ENCODE assay signal across 11 cellular contexts in genomic region chr4:147362868-147363440, GRCh38.
DNase-seq lines count a peak whose midpoint lies in the region; ATAC-seq and TF ChIP-seq lines count a peak whose summit lies in the region.
"Had no signal": no experiment of that assay in that cellular context is flagged by ENCODE, and none has a peak within 500 bp of the region (broad histone marks: within the 10 kb centered on the region; RNA-seq: fewer than 3 reads in every experiment).

No MANE protein-coding gene starts in this region.

- H3K36me3 Mint-ChIP-seq in activated T-helper 1 cell treated with anti-CD3 and anti-CD28 coated beads, Interleukin-12 subunit alpha, Interleukin-12 subunit beta, Interleukin-2, Interleukin-4 antibody, amounts not matched to agents 30 ng/mL and 10 ng/mL and 1 ng/mL, durations not matched to agents 14 hours and 24 hours and 36 hours (ENCODE audit: low read depth) = no peaks in the 10 kb centered on the region
- H3K36me3 Mint-ChIP-seq in activated CD4-positive, alpha-beta memory T cell treated with anti-CD3 and anti-CD28 coated beads, Interleukin-2, amount 10 ng/mL, durations not matched to agents 7 days and 5 days (ENCODE audit: low read depth) = no peaks in the 10 kb centered on the region
- H3K36me3 Mint-ChIP-seq: naive B cell had no signal

- peaks cover 4% of the 10 kb centered on the region for H3K27me3 Mint-ChIP-seq in activated T-helper 1 cell treated with anti-CD3 and anti-CD28 coated beads, Interleukin-12 subunit alpha, Interleukin-12 subunit beta, Interleukin-2, Interleukin-4 antibody, amounts not matched to agents 30 ng/mL and 10 ng/mL and 1 ng/mL, durations not matched to agents 14 hours and 24 hours and 36 hours (ENCODE audit: insufficient read depth)
- no peaks in the 10 kb centered on the region for H3K27me3 Mint-ChIP-seq in activated CD4-positive, alpha-beta memory T cell treated with anti-CD3 and anti-CD28 coated beads, Interleukin-2, amount 10 ng/mL, durations not matched to agents 7 days and 5 days
- H3K27me3 Mint-ChIP-seq: naive B cell had no signal

- TF ChIP-seq POLR2A in erythroblast (IDR thresholded peaks at IDR 0.05; ENCODE audit: low read length) = no peak

- peaks cover 2 to 3% of the 10 kb centered on the region in 2 donors for H3K4me1 ChIP-seq in lung (ENCODE audit: control insufficient read depth in 2 of 2, insufficient read depth in 2 of 2, low read length in 2 of 2)

- H3K9me3 Mint-ChIP-seq in activated T-helper 1 cell treated with anti-CD3 and anti-CD28 coated beads, Interleukin-12 subunit alpha, Interleukin-12 subunit beta, Interleukin-2, Interleukin-4 antibody, amounts not matched to agents 30 ng/mL and 10 ng/mL and 1 ng/mL, durations not matched to agents 14 hours and 24 hours and 36 hours = no peaks in the 10 kb centered on the region
- no peaks in the 10 kb centered on the region for H3K9me3 Mint-ChIP-seq in activated CD4-positive, alpha-beta memory T cell treated with anti-CD3 and anti-CD28 coated beads, Interleukin-2, amount 10 ng/mL, durations not matched to agents 7 days and 5 days

- no peak overlapping the region for H3K4me3 ChIP-seq in lung

- no peaks in the 10 kb centered on the region for H3K27me3 ChIP-seq in lung (ENCODE audit: control insufficient read depth, insufficient read depth)

- POLR2A ChIA-PET in activated CD4-positive, alpha-beta memory T cell treated with anti-CD3 and anti-CD28 coated beads, Interleukin-2, amount 10 ng/mL, durations not matched to agents 7 days and 5 days (lab: Charles Lee) = no interaction called here

- H3K4me3 Mint-ChIP-seq in activated T-helper 1 cell treated with anti-CD3 and anti-CD28 coated beads, Interleukin-12 subunit alpha, Interleukin-12 subunit beta, Interleukin-2, Interleukin-4 antibody, amounts not matched to agents 30 ng/mL and 10 ng/mL and 1 ng/mL, durations not matched to agents 14 hours and 24 hours and 36 hours = no peak overlapping the region
- H3K4me3 Mint-ChIP-seq in activated CD4-positive, alpha-beta memory T cell treated with anti-CD3 and anti-CD28 coated beads, Interleukin-2, amount 10 ng/mL, durations not matched to agents 7 days and 5 days = no peak overlapping the region
- H3K4me3 Mint-ChIP-seq: naive B cell had no signal

- no peaks in the 10 kb centered on the region for H3K36me3 ChIP-seq in lung (ENCODE audit: control insufficient read depth in 2 of 2, insufficient read depth in 2 of 2, low read length in 2 of 2)

- ATAC-seq in esophagus mucosa = peak; percentile 50
- no peak for ATAC-seq in lung (ENCODE audit: insufficient read depth, low FRiP score)

- 35 to 58% methylated on average over 4 of the region's 4 CpGs for WGBS in lung, 2 donors

- H3K27ac ChIP-seq in lung (ENCODE audit: low read depth in 1 of 2, low read length in 1 of 2) (peak overlapping the region; percentile 18 to 69), temporal lobe (ENCODE audit: low read depth, low read length) (peak overlapping the region; percentile 41)

- CTCF ChIA-PET in activated CD4-positive, alpha-beta memory T cell treated with anti-CD3 and anti-CD28 coated beads, Interleukin-2, amount 10 ng/mL, durations not matched to agents 7 days and 5 days (lab: Charles Lee) = no interaction called here

- no peak for TF ChIP-seq CTCF in lung (IDR thresholded peaks at IDR 0.05; ENCODE audit: control extremely low read depth, extremely low read depth)

- DNase-seq in NCI-H510A (lab: John Stamatoyannopoulos, UW) (peak; percentile 28), lung (ENCODE audit: low spot score) (peak; percentile 44), NK-92 (lab: John Stamatoyannopoulos, UW; ENCODE audit: unreplicated experiment) (no peak), erythroblast (lab: John Stamatoyannopoulos, UW) (no peak)
- DNase-seq in activated T-helper 1 cell treated with anti-CD3 and anti-CD28 coated beads, Interleukin-12 subunit alpha, Interleukin-12 subunit beta, Interleukin-2, Interleukin-4 antibody, amounts not matched to agents 30 ng/mL and 10 ng/mL and 1 ng/mL, durations not matched to agents 14 hours and 24 hours and 36 hours (ENCODE audit: low spot score) = no peak
- no peak for DNase-seq in activated CD4-positive, alpha-beta memory T cell treated with anti-CD3 and anti-CD28 coated beads, Interleukin-2, amount 10 ng/mL, durations not matched to agents 7 days and 5 days
- DNase-seq: DMS79, naive B cell, NCI-H2227 treated with DMSO at 0.1 percent for 48 hours had no signal

- H3K9me3 ChIP-seq in lung (ENCODE audit: control insufficient read depth in 2 of 2, insufficient read depth in 1 of 2, low read length in 1 of 2) = peaks cover 0 to 2% of the 10 kb centered on the region in 2 donors

- H3K4me1 Mint-ChIP-seq in activated T-helper 1 cell treated with anti-CD3 and anti-CD28 coated beads, Interleukin-12 subunit alpha, Interleukin-12 subunit beta, Interleukin-2, Interleukin-4 antibody, amounts not matched to agents 30 ng/mL and 10 ng/mL and 1 ng/mL, durations not matched to agents 14 hours and 24 hours and 36 hours (ENCODE audit: low read depth) = no peaks in the 10 kb centered on the region
- no peaks in the 10 kb centered on the region for H3K4me1 Mint-ChIP-seq in activated CD4-positive, alpha-beta memory T cell treated with anti-CD3 and anti-CD28 coated beads, Interleukin-2, amount 10 ng/mL, durations not matched to agents 7 days and 5 days
- H3K4me1 Mint-ChIP-seq: naive B cell had no signal

- intact Hi-C loops in activated T-helper 1 cell treated with anti-CD3 and anti-CD28 coated beads, Interleukin-12 subunit alpha, Interleukin-12 subunit beta, Interleukin-2, Interleukin-4 antibody, amounts not matched to agents 30 ng/mL and 10 ng/mL and 1 ng/mL, durations not matched to agents 14 hours and 24 hours and 36 hours (cut with micrococcal nuclease) = no loop called here

- no peak overlapping the region for H3K27ac Mint-ChIP-seq in activated T-helper 1 cell treated with anti-CD3 and anti-CD28 coated beads, Interleukin-12 subunit alpha, Interleukin-12 subunit beta, Interleukin-2, Interleukin-4 antibody, amounts not matched to agents 30 ng/mL and 10 ng/mL and 1 ng/mL, durations not matched to agents 14 hours and 24 hours and 36 hours
- H3K27ac Mint-ChIP-seq in activated CD4-positive, alpha-beta memory T cell treated with anti-CD3 and anti-CD28 coated beads, Interleukin-2, amount 10 ng/mL, durations not matched to agents 7 days and 5 days = no peak overlapping the region
- H3K27ac Mint-ChIP-seq: naive B cell had no signal

Comparison
In these comparisons a context has a peak if more than half of its experiments do, and no peak if none do; other contexts are left out.
1. DNase-seq: peak in NCI-H510A (single experiment) and lung (single experiment); none in NK-92 (single experiment), erythroblast (0 of 2), activated T-helper 1 cell treated with anti-CD3 and anti-CD28 coated beads, Interleukin-12 subunit alpha, Interleukin-12 subunit beta, Interleukin-2, Interleukin-4 antibody, amounts not matched to agents 30 ng/mL and 10 ng/mL and 1 ng/mL, durations not matched to agents 14 hours and 24 hours and 36 hours (single experiment) and activated CD4-positive, alpha-beta memory T cell treated with anti-CD3 and anti-CD28 coated beads, Interleukin-2, amount 10 ng/mL, durations not matched to agents 7 days and 5 days (single experiment).